1 cellular context compared by ENCODE assay signal in the genomic region with DNA sequence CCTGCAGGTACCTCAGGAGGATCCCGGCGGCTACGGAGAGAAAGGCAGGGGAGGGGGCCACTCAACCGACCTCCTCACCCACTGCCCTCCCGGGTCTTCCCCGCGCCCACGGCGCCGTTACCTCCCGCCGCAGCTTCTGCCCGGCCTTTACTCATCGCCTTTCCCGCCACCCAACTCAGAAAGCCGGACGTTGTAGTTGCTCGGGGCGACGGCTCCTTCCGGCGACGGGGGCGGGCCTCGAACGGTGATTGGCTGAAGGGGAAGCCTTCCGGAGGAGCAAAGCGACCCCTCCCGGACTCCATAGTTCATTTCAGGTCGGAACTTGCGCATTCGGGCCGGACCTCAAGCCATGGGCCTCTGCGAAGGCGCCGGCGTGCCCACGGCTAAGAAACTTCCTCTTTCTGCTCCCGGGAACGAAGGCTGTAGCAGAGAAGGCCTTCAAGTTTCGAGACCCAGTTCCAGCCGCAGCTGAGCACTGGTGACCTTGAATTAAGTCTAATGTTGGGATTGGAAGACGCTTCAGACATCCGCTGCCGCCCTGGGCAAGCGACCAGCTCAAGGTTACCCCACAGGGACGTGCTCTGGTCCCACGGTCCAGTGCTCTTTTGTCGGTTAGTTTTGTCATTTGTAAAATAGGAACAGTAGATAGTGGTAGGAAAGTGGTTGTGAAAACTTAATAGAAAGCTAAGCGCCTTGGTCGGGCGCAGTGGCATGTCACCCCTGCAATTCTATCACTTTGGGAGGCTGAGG.
A peak's percentile ranks its signal among the peaks of the same experiment; 100 is the strongest.
TF ChIP-seq lines count a peak whose summit lies in the region.

A gene with protein sequence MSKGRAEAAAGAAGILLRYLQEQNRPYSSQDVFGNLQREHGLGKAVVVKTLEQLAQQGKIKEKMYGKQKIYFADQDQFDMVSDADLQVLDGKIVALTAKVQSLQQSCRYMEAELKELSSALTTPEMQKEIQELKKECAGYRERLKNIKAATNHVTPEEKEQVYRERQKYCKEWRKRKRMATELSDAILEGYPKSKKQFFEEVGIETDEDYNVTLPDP (minus strand): TSS at position 198 of the 750 bp plus-strand sequence. CDS start 43 bp downstream, at position 155.

TF ChIP-seq in K562, 482 proteins besides CTCF, POLR2A, EP300 and RAD21 (continued from another document and continues in another):
- TF ChIP-seq SMC3 (conservative IDR thresholded peaks at IDR 0.05; ENCODE audit: insufficient read depth, low read depth, low read length) (0 out of 2 replicates have a peak, but pooled peaks have one; percentile 19), ZNF589 (CRISPR knock-in tag; IDR thresholded peaks at IDR 0.05; ENCODE audit: low read depth) (no peak; the same call in 1 of the 2 replicates), ZBTB9 (CRISPR knock-in tag; IDR thresholded peaks at IDR 0.05) (no peak), DNMT1 (IDR thresholded peaks at IDR 0.05) (no peak), EHMT2 (IDR thresholded peaks at IDR 0.05) (no peak), ESRRB (CRISPR knock-in tag; IDR thresholded peaks at IDR 0.05; ENCODE audit: borderline replicate concordance) (peak; percentile 35; the same call in 1 of the 2 replicates), SNIP1 (IDR thresholded peaks at IDR 0.05; ENCODE audit: low read depth) (no peak), HDAC1 (IDR thresholded peaks at IDR 0.05) (peak in 1 of 2 experiments; percentile 79; a peak in 2 of 4 replicates), MTA3 (IDR thresholded peaks at IDR 0.05; ENCODE audit: borderline replicate concordance) (peak; percentile 79), RNF2 (IDR thresholded peaks at IDR 0.05) (peak; percentile 57; the same call in 1 of the 2 replicates), XRCC4 (IDR thresholded peaks at IDR 0.05; ENCODE audit: extremely low read depth, insufficient read depth, insufficient read length) (no peak), HOXB6 (CRISPR knock-in tag; IDR thresholded peaks at IDR 0.05; ENCODE audit: borderline replicate concordance) (no peak), HDGF (IDR thresholded peaks at IDR 0.05) (no peak), SREBF2 (CRISPR knock-in tag; IDR thresholded peaks at IDR 0.05) (peak; percentile 64; the same call in 1 of the 2 replicates), ZNF274 (IDR thresholded peaks at IDR 0.05; ENCODE audit: borderline replicate concordance, low read depth, low read length) (no peak), U2AF2 (optimal IDR thresholded peaks at IDR 0.05; ENCODE audit: low read depth, low read length) (no peak), TRIM24 (IDR thresholded peaks at IDR 0.05) (0 out of 4 replicates have a peak, but pooled peaks of 1 of the 2 experiments have one; percentile 6), SMAD4 (CRISPR knock-in tag; conservative IDR thresholded peaks at IDR 0.05) (no peak; the same call in 1 of the 2 replicates), CHAMP1 (IDR thresholded peaks at IDR 0.05) (no peak), KAT7 (CRISPR knock-in tag; IDR thresholded peaks at IDR 0.05; ENCODE audit: borderline replicate concordance) (peak; percentile 75; the same call in 1 of the 2 replicates), TAF15 (IDR thresholded peaks at IDR 0.05; ENCODE audit: low read depth, low read length) (no peak), XRCC3 (IDR thresholded peaks at IDR 0.05) (no peak), THRA (IDR thresholded peaks at IDR 0.05) (peak; percentile 89), ELK1 (CRISPR knock-in tag; IDR thresholded peaks at IDR 0.05) (no peak), POLR2AphosphoS5 (IDR thresholded peaks at IDR 0.05; ENCODE audit: control insufficient read depth, insufficient read depth, low read depth, low read length) (peak; percentile 91), ZNF551 (CRISPR knock-in tag; IDR thresholded peaks at IDR 0.05) (no peak), MCM7 (IDR thresholded peaks at IDR 0.05) (no peak), ZNF561 (CRISPR knock-in tag; conservative IDR thresholded peaks at IDR 0.05) (no peak), KAT2B (IDR thresholded peaks at IDR 0.05; ENCODE audit: low read depth, low read length) (no peak), BCOR (IDR thresholded peaks at IDR 0.05) (no peak), RNF219 (CRISPR knock-in tag; IDR thresholded peaks at IDR 0.05) (no peak), PRDM10 (IDR thresholded peaks at IDR 0.05; ENCODE audit: partially characterized antibody) (no peak), KLF13 (tag; IDR thresholded peaks at IDR 0.05; ENCODE audit: borderline replicate concordance, low read depth) (no peak), NFIC (IDR thresholded peaks at IDR 0.05) (no peak; the same call in none of the 2 replicates), TBL1XR1 (IDR thresholded peaks at IDR 0.05; ENCODE audit: low read length in 2 of 2) (peak in 1 of 2 experiments; percentile 29; a peak in 2 of 4 replicates), TEAD4 (IDR thresholded peaks at IDR 0.05; ENCODE audit: low read length) (peak; percentile 16; the same call in 1 of the 2 replicates), TEAD4 (CRISPR knock-in tag; IDR thresholded peaks at IDR 0.05; ENCODE audit: borderline replicate concordance) (no peak), SAFB (IDR thresholded peaks at IDR 0.05; ENCODE audit: borderline replicate concordance, low read depth, low read length) (no peak), ESRRA (IDR thresholded peaks at IDR 0.05; ENCODE audit: borderline replicate concordance, low read depth) (peak; percentile 82), JUNB (CRISPR knock-in tag; conservative IDR thresholded peaks at IDR 0.05) (no peak), SRSF7 (optimal IDR thresholded peaks at IDR 0.05; ENCODE audit: low read depth, low read length) (no peak), TBP (optimal IDR thresholded peaks at IDR 0.05; ENCODE audit: low read depth, low read length) (peak; percentile 84), HLTF (IDR thresholded peaks at IDR 0.05) (no peak)
- TF ChIP-seq, protein P1, sequence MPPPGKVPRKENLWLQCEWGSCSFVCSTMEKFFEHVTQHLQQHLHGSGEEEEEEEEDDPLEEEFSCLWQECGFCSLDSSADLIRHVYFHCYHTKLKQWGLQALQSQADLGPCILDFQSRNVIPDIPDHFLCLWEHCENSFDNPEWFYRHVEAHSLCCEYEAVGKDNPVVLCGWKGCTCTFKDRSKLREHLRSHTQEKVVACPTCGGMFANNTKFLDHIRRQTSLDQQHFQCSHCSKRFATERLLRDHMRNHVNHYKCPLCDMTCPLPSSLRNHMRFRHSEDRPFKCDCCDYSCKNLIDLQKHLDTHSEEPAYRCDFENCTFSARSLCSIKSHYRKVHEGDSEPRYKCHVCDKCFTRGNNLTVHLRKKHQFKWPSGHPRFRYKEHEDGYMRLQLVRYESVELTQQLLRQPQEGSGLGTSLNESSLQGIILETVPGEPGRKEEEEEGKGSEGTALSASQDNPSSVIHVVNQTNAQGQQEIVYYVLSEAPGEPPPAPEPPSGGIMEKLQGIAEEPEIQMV (tag; conservative IDR thresholded peaks at IDR 0.05; ENCODE audit: low read depth): no peak
